Comparison of ENCODE assay signal across 9 cellular contexts in the genomic region with DNA sequence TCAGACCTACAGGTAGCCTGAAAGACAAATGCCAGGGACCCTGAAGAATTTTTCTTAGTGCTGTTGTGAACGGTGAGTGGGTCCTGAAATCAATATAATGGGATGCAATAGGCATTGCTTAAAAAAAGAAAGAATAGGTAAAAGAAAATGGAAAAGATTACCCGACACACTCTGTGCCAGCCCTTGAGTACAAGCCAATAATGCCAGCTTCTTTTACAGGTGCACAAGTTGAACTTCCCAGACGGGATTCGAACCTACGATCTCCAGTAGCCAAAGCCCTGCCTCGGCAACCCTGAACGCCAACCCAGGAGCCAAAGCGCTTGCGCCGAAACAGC. TPM values are rescaled to one million over a fixed set of nuclear protein-coding genes. Genes with fewer than 3 reads are reported as not detected.
DNase-seq lines count a peak whose midpoint lies in the region; ATAC-seq and TF ChIP-seq lines count a peak whose summit lies in the region.
"Had no signal": no experiment of that assay in that cellular context is flagged by ENCODE, and none has a peak within 500 bp of the region (broad histone marks: within the 10 kb centered on the region; RNA-seq: fewer than 3 reads in every experiment).

No MANE protein-coding gene starts in this region.

- no peaks in the 10 kb centered on the region; the same call in none of the 2 replicates for H3K4me1 ChIP-seq in H9 (ENCODE audit: insufficient read depth, low read length)
- H3K4me1 ChIP-seq in skeletal muscle satellite cell (ENCODE audit: control insufficient read depth, insufficient read depth, low read length), result peaks cover 3% of the 10 kb centered on the region

- H3T11ph ChIP-seq in H9 (ENCODE audit: low read length), result no peak overlapping the region

- H3K4me3 Mint-ChIP-seq in H9 (peak overlapping the region; percentile 82 to 87; a peak in 4 of 5 replicates), T-helper 17 cell (peak overlapping the region; percentile 91)

- no peak overlapping the region for H2BK120ac ChIP-seq in H9 (ENCODE audit: low read depth, low read length, poor library complexity, severe bottlenecking)

- no peak overlapping the region for H2AK5ac ChIP-seq in H9 (ENCODE audit: insufficient read length, low read length)

- TF ChIP-seq CTCF in H9 (conservative IDR thresholded peaks at IDR 0.05) (no peak), fibroblast of the aortic adventitia (IDR thresholded peaks at IDR 0.05; ENCODE audit: insufficient read depth, low read length) (no peak)

- no peak overlapping the region for H3K4ac ChIP-seq in H9 (ENCODE audit: low read depth, low read length)

- no peaks in the 10 kb centered on the region for H4K20me1 ChIP-seq in H9 (ENCODE audit: control insufficient read depth, insufficient read depth, insufficient read length)

- H3K9ac ChIP-seq in H9 (ENCODE audit: extremely low read depth, insufficient read length, low read length) (no peak overlapping the region), skeletal muscle satellite cell (ENCODE audit: low read depth, low read length) (peak overlapping the region; percentile 42)

- no peaks in the 10 kb centered on the region for H3K36me3 ChIP-seq in skeletal muscle satellite cell (ENCODE audit: insufficient read depth, low read length)

- no peak overlapping the region for H3K18ac ChIP-seq in H9 (ENCODE audit: insufficient read length, low read depth, low read length)

- peaks cover 64 to 78% of the 10 kb centered on the region in 2 experiments for H3K9me3 Mint-ChIP-seq in H9

- no peak for DNase-seq in H9
- DNase-seq in T-helper 17 cell, result no peak
- DNase-seq in fibroblast of the aortic adventitia (ENCODE audit: low read depth), result no peak
- DNase-seq in NCI-H774 (lab: John Stamatoyannopoulos, UW), result no peak
- no peak for DNase-seq in NCI-H1694 treated with DMSO at 0.1 percent for 48 hours (lab: John Stamatoyannopoulos, UW)

- no CpG with 5 or more reads among the region's 10 CpGs for WGBS in H9 (ENCODE audit: extremely low coverage, insufficient read length, low lambda C conversion rate)

- H2BK5ac ChIP-seq in H9 (ENCODE audit: insufficient read length, low read length), result no peak overlapping the region

- H2BK15ac ChIP-seq in H9 (ENCODE audit: low read depth, low read length), result no peak overlapping the region

- H3K27ac Mint-ChIP-seq in H9, result no peak overlapping the region; a peak in 1 of 7 replicates
- H3K27ac Mint-ChIP-seq in T-helper 17 cell, result peak overlapping the region; percentile 92

- H3K9me3 ChIP-seq in H9 (ENCODE audit: control insufficient read depth, low read depth, low read length) (peaks cover 28% of the 10 kb centered on the region), T-helper 17 cell (ENCODE audit: control insufficient read depth, low read length, poor library complexity, severe bottlenecking) (no peaks in the 10 kb centered on the region), skeletal muscle satellite cell (replicated peaks; ENCODE audit: low read length) (no peaks in the 10 kb centered on the region)

- peak overlapping the region; percentile 60 for H3K4me3 ChIP-seq in fibroblast of the aortic adventitia (ENCODE audit: low read depth, low read length)
- peak overlapping the region; percentile 61 for H3K4me3 ChIP-seq in skeletal muscle satellite cell (ENCODE audit: low read length)

- no peak overlapping the region for H3K56ac ChIP-seq in H9 (ENCODE audit: insufficient read length, low read depth, low read length)

- H3K14ac ChIP-seq in H9 (ENCODE audit: insufficient read depth, low read length), result no peak overlapping the region

- H3K27ac ChIP-seq in H9 (ENCODE audit: insufficient read length, low read depth, low read length), result no peak overlapping the region

- H2BK20ac ChIP-seq in H9 (ENCODE audit: low read depth, low read length, poor library complexity, severe bottlenecking), result no peak overlapping the region

- H3K36me3 Mint-ChIP-seq in H9 (ENCODE audit: insufficient read depth in 1 of 3, low read depth in 3 of 3) (peaks cover 3 to 7% (median 4%) of the 10 kb centered on the region in 3 experiments; a peak in 4 of 7 replicates), T-helper 17 cell (ENCODE audit: low read depth) (no peaks in the 10 kb centered on the region)

- H3K4me2 ChIP-seq in H9 (ENCODE audit: insufficient read depth, insufficient read length, low read length) (peak overlapping the region; percentile 27), skeletal muscle satellite cell (ENCODE audit: low read length) (peak overlapping the region; percentile 74)

- no peak overlapping the region for H3K23ac ChIP-seq in H9 (ENCODE audit: insufficient read length, low read depth, low read length)

- peaks cover 4% of the 10 kb centered on the region for H3K23me2 ChIP-seq in H9 (ENCODE audit: insufficient read length, low read depth, low read length, poor library complexity, severe bottlenecking)

- no peak overlapping the region for H4K91ac ChIP-seq in H9 (ENCODE audit: insufficient read length, low read depth, low read length)

- no peak overlapping the region for H2BK12ac ChIP-seq in H9 (ENCODE audit: insufficient read length, low read depth, low read length)

- no peaks in the 10 kb centered on the region for H3K27me3 ChIP-seq in H9 (ENCODE audit: insufficient read depth, low read length)
- no peaks in the 10 kb centered on the region for H3K27me3 ChIP-seq in skeletal muscle satellite cell (ENCODE audit: control insufficient read depth, insufficient read depth, low read length)

- H3K79me1 ChIP-seq in H9 (ENCODE audit: insufficient read depth, low read depth, low read length, poor library complexity, severe bottlenecking), result no peaks in the 10 kb centered on the region

- H4K5ac ChIP-seq in H9 (ENCODE audit: insufficient read length, low read depth, low read length), result no peak overlapping the region

- ATAC-seq in T-helper 17 cell (no peak), GM19023 (IDR thresholded peaks at IDR 0.05; ENCODE audit: unreplicated experiment) (no peak), HG02678 (IDR thresholded peaks at IDR 0.05; ENCODE audit: unreplicated experiment) (no peak)

- no peaks in the 10 kb centered on the region for H3K79me2 ChIP-seq in H9 (ENCODE audit: insufficient read depth, low read length)

- peaks cover 3% of the 10 kb centered on the region for H3K27me3 Mint-ChIP-seq in H9 (ENCODE audit: low read depth)
- no peaks in the 10 kb centered on the region for H3K27me3 Mint-ChIP-seq in T-helper 17 cell

- no peak overlapping the region for H4K8ac ChIP-seq in H9 (replicated peaks; ENCODE audit: insufficient read length, low read depth, low read length)

- H3K4me1 Mint-ChIP-seq in H9, result peaks cover 0 to 14% of the 10 kb centered on the region in 2 experiments; a peak in 3 of 4 replicates
- H3K4me1 Mint-ChIP-seq in T-helper 17 cell, result peaks cover 12% of the 10 kb centered on the region

- no peak overlapping the region for H2AFZ ChIP-seq in H9 (ENCODE audit: low read length)

RNA-seq across cellular contexts. Expression of gene GLOD5, which starts 24.7 kb away (rescaled TPM):
- total RNA-seq in H9 (2021), result not detected in 2 replicates
- total RNA-seq in T-helper 17 cell, result not detected
- not detected in 2 replicates for total RNA-seq in fibroblast of the aortic adventitia (ENCODE audit: low replicate concordance)
- not detected in 2 replicates for total RNA-seq in skeletal muscle satellite cell (2012; rRNA removed)
- total RNA-seq: mononuclear cell had no signal

RNA-seq across cellular contexts. Expression of gene SUV39H1, which starts 40.3 kb away (rescaled TPM):
- total RNA-seq in H9 (2021) (16.2 and 17.4 TPM in 2 replicates), T-helper 17 cell (1 to 10 TPM; 5.8 to 6.4 TPM), fibroblast of the aortic adventitia (ENCODE audit: low replicate concordance) (5.1 and 8.5 TPM in 2 replicates)
- 7.2 and 7.4 TPM in 2 replicates for total RNA-seq in skeletal muscle satellite cell (2012; rRNA removed)

RNA-seq across cellular contexts. Expression of gene GATA1, which starts 49.5 kb away (rescaled TPM):
- total RNA-seq in H9 (2021), result not detected in 2 replicates
- 1 to 10 TPM in 1 of 2 donors, under 1 TPM in 1; 0.32 to 7.6 TPM for total RNA-seq in T-helper 17 cell
- total RNA-seq in fibroblast of the aortic adventitia (ENCODE audit: low replicate concordance), result not detected in 2 replicates
- total RNA-seq in skeletal muscle satellite cell (2012; rRNA removed), result not detected in 2 replicates

RNA-seq across cellular contexts. Expression of gene WAS, which starts 53.2 kb away (rescaled TPM):
- total RNA-seq in H9 (2021), result 0.24 and 0.61 TPM in 2 replicates
- total RNA-seq in T-helper 17 cell, result 100 to 1,000 TPM in 1 of 2 donors, 10 to 100 TPM in 1; 86.0 to 105 TPM
- 0.09 TPM in 1 of 2 replicates, not detected in the other for total RNA-seq in fibroblast of the aortic adventitia (ENCODE audit: low replicate concordance)
- 0.25 TPM in 1 of 2 replicates, not detected in the other for total RNA-seq in skeletal muscle satellite cell (2012; rRNA removed)
